In the genomic region with DNA sequence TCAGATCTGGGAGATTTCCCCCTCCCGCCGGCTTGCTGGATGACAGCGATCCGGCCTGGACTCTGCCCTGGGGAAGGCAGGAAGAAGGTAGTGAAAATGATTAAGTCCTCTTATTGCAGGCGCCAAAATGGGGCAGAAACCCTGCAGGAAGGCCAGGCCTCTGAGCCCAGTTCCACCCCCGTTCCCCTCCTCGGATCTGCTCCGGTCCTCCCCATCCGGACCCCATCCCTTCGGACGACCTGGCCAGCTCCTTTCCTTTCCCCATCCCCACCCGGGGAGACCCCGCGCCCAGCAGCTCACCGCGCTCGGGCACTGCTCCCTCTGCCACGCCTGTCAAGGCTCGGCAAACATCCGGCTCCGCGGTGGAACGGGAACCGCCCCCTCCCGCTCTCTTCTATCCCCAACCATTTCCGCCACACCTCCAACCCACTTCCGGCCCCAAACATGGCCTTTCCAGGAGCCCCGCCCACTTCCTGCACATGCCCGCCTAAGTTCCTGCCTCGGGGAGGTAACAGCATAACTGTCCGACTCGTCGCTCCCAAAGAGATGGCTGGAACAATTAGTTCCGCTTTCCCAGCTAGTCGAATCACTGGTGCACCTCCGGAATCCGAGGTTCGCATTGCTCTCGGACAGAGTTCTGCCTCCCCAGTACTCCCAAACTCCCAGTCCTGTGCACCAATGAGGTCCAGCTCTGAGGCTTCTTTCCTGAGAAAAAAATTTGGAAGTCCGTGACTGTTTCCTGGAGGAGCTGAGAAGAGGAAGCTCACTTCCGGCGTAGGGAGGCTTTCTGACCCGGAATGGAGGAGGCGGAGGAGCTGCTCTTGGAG, we compare ENCODE assay signal across 1 cellular context.
TF ChIP-seq lines count a peak whose summit lies in the region.

A gene (minus strand): TSS at position 369 of the 827 bp plus-strand sequence. CDS start 4,512 bp downstream, outside the sequence.
A gene (plus strand): TSS at position 781 of the 827 bp plus-strand sequence. CDS start 17 bp downstream, at position 798.

TF ChIP-seq in GM23338, 12 proteins besides CTCF, POLR2A, EP300 and RAD21:
- TF ChIP-seq, protein P1, sequence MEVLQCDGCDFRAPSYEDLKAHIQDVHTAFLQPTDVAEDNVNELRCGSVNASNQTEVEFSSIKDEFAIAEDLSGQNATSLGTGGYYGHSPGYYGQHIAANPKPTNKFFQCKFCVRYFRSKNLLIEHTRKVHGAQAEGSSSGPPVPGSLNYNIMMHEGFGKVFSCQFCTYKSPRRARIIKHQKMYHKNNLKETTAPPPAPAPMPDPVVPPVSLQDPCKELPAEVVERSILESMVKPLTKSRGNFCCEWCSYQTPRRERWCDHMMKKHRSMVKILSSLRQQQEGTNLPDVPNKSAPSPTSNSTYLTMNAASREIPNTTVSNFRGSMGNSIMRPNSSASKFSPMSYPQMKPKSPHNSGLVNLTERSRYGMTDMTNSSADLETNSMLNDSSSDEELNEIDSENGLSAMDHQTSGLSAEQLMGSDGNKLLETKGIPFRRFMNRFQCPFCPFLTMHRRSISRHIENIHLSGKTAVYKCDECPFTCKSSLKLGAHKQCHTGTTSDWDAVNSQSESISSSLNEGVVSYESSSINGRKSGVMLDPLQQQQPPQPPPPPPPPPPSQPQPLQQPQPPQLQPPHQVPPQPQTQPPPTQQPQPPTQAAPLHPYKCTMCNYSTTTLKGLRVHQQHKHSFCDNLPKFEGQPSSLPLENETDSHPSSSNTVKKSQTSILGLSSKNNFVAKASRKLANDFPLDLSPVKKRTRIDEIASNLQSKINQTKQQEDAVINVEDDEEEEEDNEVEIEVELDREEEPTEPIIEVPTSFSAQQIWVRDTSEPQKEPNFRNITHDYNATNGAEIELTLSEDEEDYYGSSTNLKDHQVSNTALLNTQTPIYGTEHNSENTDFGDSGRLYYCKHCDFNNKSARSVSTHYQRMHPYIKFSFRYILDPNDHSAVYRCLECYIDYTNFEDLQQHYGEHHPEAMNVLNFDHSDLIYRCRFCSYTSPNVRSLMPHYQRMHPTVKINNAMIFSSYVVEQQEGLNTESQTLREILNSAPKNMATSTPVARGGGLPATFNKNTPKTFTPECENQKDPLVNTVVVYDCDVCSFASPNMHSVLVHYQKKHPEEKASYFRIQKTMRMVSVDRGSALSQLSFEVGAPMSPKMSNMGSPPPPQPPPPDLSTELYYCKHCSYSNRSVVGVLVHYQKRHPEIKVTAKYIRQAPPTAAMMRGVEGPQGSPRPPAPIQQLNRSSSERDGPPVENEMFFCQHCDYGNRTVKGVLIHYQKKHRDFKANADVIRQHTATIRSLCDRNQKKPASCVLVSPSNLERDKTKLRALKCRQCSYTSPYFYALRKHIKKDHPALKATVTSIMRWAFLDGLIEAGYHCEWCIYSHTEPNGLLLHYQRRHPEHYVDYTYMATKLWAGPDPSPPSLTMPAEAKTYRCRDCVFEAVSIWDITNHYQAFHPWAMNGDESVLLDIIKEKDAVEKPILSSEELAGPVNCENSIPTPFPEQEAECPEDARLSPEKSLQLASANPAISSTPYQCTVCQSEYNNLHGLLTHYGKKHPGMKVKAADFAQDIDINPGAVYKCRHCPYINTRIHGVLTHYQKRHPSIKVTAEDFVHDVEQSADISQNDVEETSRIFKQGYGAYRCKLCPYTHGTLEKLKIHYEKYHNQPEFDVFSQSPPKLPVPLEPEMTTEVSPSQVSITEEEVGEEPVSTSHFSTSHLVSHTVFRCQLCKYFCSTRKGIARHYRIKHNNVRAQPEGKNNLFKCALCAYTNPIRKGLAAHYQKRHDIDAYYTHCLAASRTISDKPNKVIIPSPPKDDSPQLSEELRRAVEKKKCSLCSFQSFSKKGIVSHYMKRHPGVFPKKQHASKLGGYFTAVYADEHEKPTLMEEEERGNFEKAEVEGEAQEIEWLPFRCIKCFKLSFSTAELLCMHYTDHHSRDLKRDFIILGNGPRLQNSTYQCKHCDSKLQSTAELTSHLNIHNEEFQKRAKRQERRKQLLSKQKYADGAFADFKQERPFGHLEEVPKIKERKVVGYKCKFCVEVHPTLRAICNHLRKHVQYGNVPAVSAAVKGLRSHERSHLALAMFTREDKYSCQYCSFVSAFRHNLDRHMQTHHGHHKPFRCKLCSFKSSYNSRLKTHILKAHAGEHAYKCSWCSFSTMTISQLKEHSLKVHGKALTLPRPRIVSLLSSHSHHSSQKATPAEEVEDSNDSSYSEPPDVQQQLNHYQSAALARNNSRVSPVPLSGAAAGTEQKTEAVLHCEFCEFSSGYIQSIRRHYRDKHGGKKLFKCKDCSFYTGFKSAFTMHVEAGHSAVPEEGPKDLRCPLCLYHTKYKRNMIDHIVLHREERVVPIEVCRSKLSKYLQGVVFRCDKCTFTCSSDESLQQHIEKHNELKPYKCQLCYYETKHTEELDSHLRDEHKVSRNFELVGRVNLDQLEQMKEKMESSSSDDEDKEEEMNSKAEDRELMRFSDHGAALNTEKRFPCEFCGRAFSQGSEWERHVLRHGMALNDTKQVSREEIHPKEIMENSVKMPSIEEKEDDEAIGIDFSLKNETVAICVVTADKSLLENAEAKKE (CRISPR knock-in tag; IDR thresholded peaks at IDR 0.05), result no peak
- TF ChIP-seq ZNF114 (CRISPR knock-in tag; IDR thresholded peaks at IDR 0.05), result peak; percentile 80; the same call in 1 of the 2 replicates
- peak; percentile 19; the same call in 1 of the 2 replicates for TF ChIP-seq NANOG (IDR thresholded peaks at IDR 0.05; ENCODE audit: borderline replicate concordance)
- TF ChIP-seq, protein P2, sequence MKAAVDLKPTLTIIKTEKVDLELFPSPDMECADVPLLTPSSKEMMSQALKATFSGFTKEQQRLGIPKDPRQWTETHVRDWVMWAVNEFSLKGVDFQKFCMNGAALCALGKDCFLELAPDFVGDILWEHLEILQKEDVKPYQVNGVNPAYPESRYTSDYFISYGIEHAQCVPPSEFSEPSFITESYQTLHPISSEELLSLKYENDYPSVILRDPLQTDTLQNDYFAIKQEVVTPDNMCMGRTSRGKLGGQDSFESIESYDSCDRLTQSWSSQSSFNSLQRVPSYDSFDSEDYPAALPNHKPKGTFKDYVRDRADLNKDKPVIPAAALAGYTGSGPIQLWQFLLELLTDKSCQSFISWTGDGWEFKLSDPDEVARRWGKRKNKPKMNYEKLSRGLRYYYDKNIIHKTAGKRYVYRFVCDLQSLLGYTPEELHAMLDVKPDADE (IDR thresholded peaks at IDR 0.05), result peak; percentile 85
- TF ChIP-seq POLR2AphosphoS5 (IDR thresholded peaks at IDR 0.05; ENCODE audit: low read depth), result peak; percentile 80
- TF ChIP-seq CREB1 (CRISPR knock-in tag; IDR thresholded peaks at IDR 0.05; ENCODE audit: low read depth), result peak; percentile 76
TF ChIP-seq in GM23338: peak in this region for 5.
